Comparison of ENCODE assay signal across 33 cellular contexts in genomic region chr16:16140537-16140936, GRCh38.
"Had no signal": no experiment of that assay in that cellular context is flagged by ENCODE, and none has a peak within 500 bp of the region (broad histone marks: within the 10 kb centered on the region; RNA-seq: fewer than 3 reads in every experiment).

No MANE protein-coding gene starts in this region.

- H3K27ac Mint-ChIP-seq: activated CD4-positive, alpha-beta memory T cell treated with anti-CD3 and anti-CD28 coated beads for 36 hours; activated CD4-positive, alpha-beta T cell treated with anti-CD3 and anti-CD28 coated beads for 36 hours; activated CD4-positive, alpha-beta T cell treated with anti-CD3 and anti-CD28 coated beads, Interleukin-2, amount 10 ng/mL, durations not matched to agents 24 days and 14 days; activated CD8-positive, alpha-beta memory T cell treated with anti-CD3 and anti-CD28 coated beads, Interleukin-2, amount 10 ng/mL, durations not matched to agents 7 days and 5 days; activated CD8-positive, alpha-beta T cell treated with anti-CD3 and anti-CD28 coated beads, Interleukin-2, amount 10 ng/mL, durations not matched to agents 7 days and 5 days; activated naive CD4-positive, alpha-beta T cell treated with anti-CD3 and anti-CD28 coated beads, Interleukin-2, amount 10 ng/mL, durations not matched to agents 7 days and 5 days; activated naive CD8-positive, alpha-beta T cell treated with anti-CD3 and anti-CD28 coated beads, Interleukin-2, amount 10 ng/mL, durations not matched to agents 7 days and 5 days; activated T-helper 1 cell treated with anti-CD3 and anti-CD28 coated beads, Interleukin-12 subunit alpha, Interleukin-12 subunit beta, Interleukin-2, Interleukin-4 antibody, amounts not matched to agents 30 ng/mL and 10 ng/mL and 1 ng/mL, durations not matched to agents 14 hours and 24 hours and 36 hours; brain; effector memory CD8-positive, alpha-beta T cell; T-cell had no signal

- H3K4me3 ChIP-seq: ascending aorta, breast epithelium, cardiac muscle cell, esophagus squamous epithelium, gastroesophageal sphincter had no signal

- H3K27me3 ChIP-seq: ascending aorta, breast epithelium, cardiac muscle cell, esophagus squamous epithelium, gastroesophageal sphincter had no signal

- ATAC-seq: activated CD4-positive, alpha-beta T cell treated with anti-CD3 and anti-CD28 coated beads for 36 hours; activated CD8-positive, alpha-beta memory T cell treated with anti-CD3 and anti-CD28 coated beads, Interleukin-2, amount 10 ng/mL, durations not matched to agents 7 days and 5 days; activated CD8-positive, alpha-beta T cell treated with anti-CD3 and anti-CD28 coated beads, Interleukin-2, amount 10 ng/mL, durations not matched to agents 7 days and 5 days; activated naive CD4-positive, alpha-beta T cell treated with anti-CD3 and anti-CD28 coated beads, Interleukin-2, amount 50 U/mL, for 72 hours; effector memory CD8-positive, alpha-beta T cell; gastroesophageal sphincter; T-cell had no signal

- H3K9me3 Mint-ChIP-seq: activated CD4-positive, alpha-beta memory T cell treated with anti-CD3 and anti-CD28 coated beads for 36 hours; activated CD4-positive, alpha-beta T cell treated with anti-CD3 and anti-CD28 coated beads, Interleukin-2, amount 10 ng/mL, durations not matched to agents 24 days and 14 days; activated naive CD4-positive, alpha-beta T cell treated with anti-CD3 and anti-CD28 coated beads, Interleukin-2, amount 10 ng/mL, durations not matched to agents 7 days and 5 days; activated naive CD4-positive, alpha-beta T cell treated with anti-CD3 and anti-CD28 coated beads, Interleukin-2, amount 50 U/mL, for 72 hours; activated naive CD8-positive, alpha-beta T cell treated with anti-CD3 and anti-CD28 coated beads, Interleukin-2, amount 10 ng/mL, durations not matched to agents 7 days and 5 days; activated T-helper 1 cell treated with anti-CD3 and anti-CD28 coated beads, Interleukin-12 subunit alpha, Interleukin-12 subunit beta, Interleukin-2, Interleukin-4 antibody, amounts not matched to agents 30 ng/mL and 10 ng/mL and 1 ng/mL, durations not matched to agents 14 hours and 24 hours and 36 hours; brain; effector memory CD8-positive, alpha-beta T cell; T-cell; T-helper 1 cell treated with Interleukin-12 subunit alpha and Interleukin-12 subunit beta and Interleukin-4 antibody, amounts not matched to agents 30 μg/mL and 1 μg/mL, for 36 hours had no signal

- H3K27me3 Mint-ChIP-seq: activated CD4-positive, alpha-beta memory T cell treated with anti-CD3 and anti-CD28 coated beads for 36 hours; activated CD4-positive, alpha-beta T cell treated with anti-CD3 and anti-CD28 coated beads for 36 hours; activated CD4-positive, alpha-beta T cell treated with anti-CD3 and anti-CD28 coated beads, Interleukin-2, amount 10 ng/mL, durations not matched to agents 24 days and 14 days; activated CD8-positive, alpha-beta memory T cell treated with anti-CD3 and anti-CD28 coated beads, Interleukin-2, amount 10 ng/mL, durations not matched to agents 7 days and 5 days; activated naive CD4-positive, alpha-beta T cell treated with anti-CD3 and anti-CD28 coated beads, Interleukin-2, amount 10 ng/mL, durations not matched to agents 7 days and 5 days; activated naive CD8-positive, alpha-beta T cell treated with anti-CD3 and anti-CD28 coated beads, Interleukin-2, amount 10 ng/mL, durations not matched to agents 7 days and 5 days; effector memory CD8-positive, alpha-beta T cell; T-cell had no signal

- H3K4me1 Mint-ChIP-seq: activated CD4-positive, alpha-beta T cell treated with anti-CD3 and anti-CD28 coated beads for 36 hours; brain; T-cell had no signal

- H3K4me1 ChIP-seq: ascending aorta, breast epithelium had no signal

- DNase-seq: activated CD4-positive, alpha-beta memory T cell treated with anti-CD3 and anti-CD28 coated beads for 36 hours; activated CD4-positive, alpha-beta T cell treated with anti-CD3 and anti-CD28 coated beads for 36 hours; activated CD4-positive, alpha-beta T cell treated with anti-CD3 and anti-CD28 coated beads, Interleukin-2, amount 10 ng/mL, durations not matched to agents 24 days and 14 days; activated CD4-positive, CD25-positive, alpha-beta regulatory T cell; activated CD4-positive, CD25-positive, alpha-beta regulatory T cell treated with anti-CD3 and anti-CD28 coated beads, Interleukin-2, amount 50 U/mL, for 72 hours; activated CD8-positive, alpha-beta memory T cell treated with anti-CD3 and anti-CD28 coated beads, Interleukin-2, amount 10 ng/mL, durations not matched to agents 7 days and 5 days; activated CD8-positive, alpha-beta memory T cell treated with anti-CD3 and anti-CD28 coated beads, Interleukin-2, amount 50 U/mL, for 4 hours; activated CD8-positive, alpha-beta T cell treated with anti-CD3 and anti-CD28 coated beads, Interleukin-2, amount 10 ng/mL, durations not matched to agents 7 days and 5 days; activated gamma-delta T cell; activated naive CD4-positive, alpha-beta T cell; activated naive CD4-positive, alpha-beta T cell treated with anti-CD3 and anti-CD28 coated beads, Interleukin-2, amount 10 ng/mL, durations not matched to agents 7 days and 5 days; activated naive CD8-positive, alpha-beta T cell treated with anti-CD3 and anti-CD28 coated beads, Interleukin-2, amount 10 ng/mL, durations not matched to agents 7 days and 5 days; activated T-cell treated with anti-CD3 and anti-CD28 coated beads, Interleukin-2, amount 50 U/mL, for 1 hour; activated T-cell treated with anti-CD3 and anti-CD28 coated beads, Interleukin-2, amount 50 U/mL, for 48 hours; central memory CD4-positive, alpha-beta T cell; cortex of kidney; dermis blood vessel endothelial cell; effector CD4-positive, alpha-beta T cell; effector memory CD8-positive, alpha-beta T cell; esophagus squamous epithelium; foreskin melanocyte; SW 1271; T-cell; T-helper 9 cell had no signal

- H3K27ac ChIP-seq: ascending aorta, breast epithelium, cardiac muscle cell, epithelial cell of prostate, esophagus squamous epithelium had no signal

- H3K9me3 ChIP-seq: ascending aorta, breast epithelium, esophagus squamous epithelium, gastroesophageal sphincter had no signal

- H3K36me3 ChIP-seq: breast epithelium had no signal

- H3K4me3 Mint-ChIP-seq: activated CD4-positive, alpha-beta memory T cell treated with anti-CD3 and anti-CD28 coated beads for 36 hours; activated CD4-positive, alpha-beta T cell treated with anti-CD3 and anti-CD28 coated beads for 36 hours; activated CD4-positive, alpha-beta T cell treated with anti-CD3 and anti-CD28 coated beads, Interleukin-2, amount 10 ng/mL, durations not matched to agents 24 days and 14 days; activated CD8-positive, alpha-beta memory T cell treated with anti-CD3 and anti-CD28 coated beads, Interleukin-2, amount 10 ng/mL, durations not matched to agents 7 days and 5 days; activated CD8-positive, alpha-beta T cell treated with anti-CD3 and anti-CD28 coated beads, Interleukin-2, amount 10 ng/mL, durations not matched to agents 7 days and 5 days; activated naive CD4-positive, alpha-beta T cell treated with anti-CD3 and anti-CD28 coated beads, Interleukin-2, amount 10 ng/mL, durations not matched to agents 7 days and 5 days; activated naive CD8-positive, alpha-beta T cell treated with anti-CD3 and anti-CD28 coated beads, Interleukin-2, amount 10 ng/mL, durations not matched to agents 7 days and 5 days; activated T-helper 1 cell treated with anti-CD3 and anti-CD28 coated beads, Interleukin-12 subunit alpha, Interleukin-12 subunit beta, Interleukin-2, Interleukin-4 antibody, amounts not matched to agents 30 ng/mL and 10 ng/mL and 1 ng/mL, durations not matched to agents 14 hours and 24 hours and 36 hours; brain; effector memory CD8-positive, alpha-beta T cell; T-cell; T-helper 1 cell treated with Interleukin-12 subunit alpha and Interleukin-12 subunit beta and Interleukin-4 antibody, amounts not matched to agents 30 μg/mL and 1 μg/mL, for 36 hours had no signal
